8 cellular contexts compared by ENCODE assay signal in the genomic region with DNA sequence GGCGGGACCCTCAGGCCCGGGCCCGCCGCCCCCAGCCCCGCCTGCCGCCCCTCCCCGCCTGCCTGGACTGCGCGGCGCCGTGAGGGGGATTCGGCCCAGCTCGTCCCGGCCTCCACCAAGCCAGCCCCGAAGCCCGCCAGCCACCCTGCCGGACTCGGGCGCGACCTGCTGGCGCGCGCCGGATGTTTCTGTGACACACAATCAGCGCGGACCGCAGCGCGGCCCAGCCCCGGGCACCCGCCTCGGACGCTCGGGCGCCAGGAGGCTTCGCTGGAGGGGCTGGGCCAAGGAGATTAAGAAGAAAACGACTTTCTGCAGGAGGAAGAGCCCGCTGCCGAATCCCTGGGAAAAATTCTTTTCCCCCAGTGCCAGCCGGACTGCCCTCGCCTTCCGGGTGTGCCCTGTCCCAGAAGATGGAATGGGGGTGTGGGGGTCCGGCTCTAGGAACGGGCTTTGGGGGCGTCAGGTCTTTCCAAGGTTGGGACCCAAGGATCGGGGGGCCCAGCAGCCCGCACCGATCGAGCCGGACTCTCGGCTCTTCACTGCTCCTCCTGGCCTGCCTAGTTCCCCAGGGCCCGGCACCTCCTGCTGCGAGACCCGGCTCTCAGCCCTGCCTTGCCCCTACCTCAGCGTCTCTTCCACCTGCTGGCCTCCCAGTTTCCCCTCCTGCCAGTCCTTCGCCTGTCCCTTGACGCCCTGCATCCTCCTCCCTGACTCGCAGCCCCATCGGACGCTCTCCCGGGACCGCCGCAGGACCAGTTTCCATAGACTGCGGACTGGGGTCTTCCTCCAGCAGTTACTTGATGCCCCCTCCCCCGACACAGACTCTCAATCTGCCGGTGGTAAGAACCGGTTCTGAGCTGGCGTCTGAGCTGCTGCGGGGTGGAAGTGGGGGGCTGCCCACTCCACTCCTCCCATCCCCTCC.
DNase-seq lines count a peak whose midpoint lies in the region; ATAC-seq and TF ChIP-seq lines count a peak whose summit lies in the region.

No MANE protein-coding gene starts in this region.

- no peaks in the 10 kb centered on the region for H3K36me3 Mint-ChIP-seq in HFFc6 (ENCODE audit: low read depth)
- no peaks in the 10 kb centered on the region for H3K36me3 Mint-ChIP-seq in progenitor cell of endocrine pancreas (ENCODE audit: insufficient read depth)

- H3K9me3 Mint-ChIP-seq in HFFc6 (no peaks in the 10 kb centered on the region), progenitor cell of endocrine pancreas (ENCODE audit: low read depth) (no peaks in the 10 kb centered on the region)

- H3K4me3 Mint-ChIP-seq in HFFc6 (peak overlapping the region; percentile 67), progenitor cell of endocrine pancreas (ENCODE audit: low read depth) (peak overlapping the region; percentile 58)

- DNase-seq in CD1c-positive myeloid dendritic cell (ENCODE audit: extremely low spot score) (peak; percentile 28), HFFc6 (no peak), germinal center (ENCODE audit: low spot score) (peak; percentile 63), progenitor cell of endocrine pancreas (ENCODE audit: low spot score, unreplicated experiment) (peak; percentile 51)
- peak; percentile 15 for DNase-seq in activated CD4-positive, alpha-beta T cell treated with anti-CD3 and anti-CD28 coated beads, Interleukin-2, amount 50 U/mL, for 1 hour

- H3K27ac Mint-ChIP-seq in HFFc6 (no peak overlapping the region), progenitor cell of endocrine pancreas (no peak overlapping the region)

- H3K27me3 Mint-ChIP-seq in HFFc6 (ENCODE audit: insufficient read depth) (peaks cover 80% of the 10 kb centered on the region), progenitor cell of endocrine pancreas (peaks cover 54% of the 10 kb centered on the region)

- H3K4me1 Mint-ChIP-seq in HFFc6 (ENCODE audit: low read depth) (peaks cover 15% of the 10 kb centered on the region), progenitor cell of endocrine pancreas (ENCODE audit: low read depth) (peaks cover 17% of the 10 kb centered on the region)

- no peak for ATAC-seq in GM21576 (IDR thresholded peaks at IDR 0.05; ENCODE audit: unreplicated experiment)
- no peak for ATAC-seq in GM19035 (IDR thresholded peaks at IDR 0.05; ENCODE audit: unreplicated experiment)
- ATAC-seq in HG03097 (IDR thresholded peaks at IDR 0.05; ENCODE audit: low FRiP score, unreplicated experiment), result no peak

- TF ChIP-seq CTCF in HFFc6 (IDR thresholded peaks at IDR 0.05) (no peak; the same call in 1 of the 2 replicates), progenitor cell of endocrine pancreas (IDR thresholded peaks at IDR 0.05; ENCODE audit: unreplicated experiment) (no peak)
